ENCODE assay signal across 8 cellular contexts in genomic region chr16:15857779-15858560, GRCh38. TPM values are rescaled to one million over a fixed set of nuclear protein-coding genes. Genes with fewer than 3 reads are reported as not detected.
DNase-seq lines count a peak whose midpoint lies in the region; ATAC-seq, FAIRE-seq and TF ChIP-seq lines count a peak whose summit lies in the region.

No MANE protein-coding gene starts in this region.

- H3K9me3 Mint-ChIP-seq in T-cell (no peaks in the 10 kb centered on the region), osteocyte (ENCODE audit: unreplicated experiment) (no peaks in the 10 kb centered on the region)

- peaks cover 2% of the 10 kb centered on the region for H3K36me3 Mint-ChIP-seq in T-cell
- H3K36me3 Mint-ChIP-seq in osteocyte (ENCODE audit: unreplicated experiment) = no peaks in the 10 kb centered on the region

- FAIRE-seq in GM12892 (lab: Jason Lieb, UNC) = no peak

- peaks cover 67% of the 10 kb centered on the region for H3K27me3 ChIP-seq in foreskin keratinocyte

- TF ChIP-seq POLR2A in GM12892 (IDR thresholded peaks at IDR 0.05; ENCODE audit: low read depth, low read length) = no peak

- POLR2A ChIA-PET in T-cell (lab: Charles Lee) = no interaction called here

- H3K4me3 Mint-ChIP-seq in T-cell = peak overlapping the region in 2 of 3 donors; percentile 2 to 68
- peak overlapping the region; percentile 81 for H3K4me3 Mint-ChIP-seq in osteocyte (ENCODE audit: unreplicated experiment)

- TF ChIP-seq CTCF in foreskin keratinocyte (conservative IDR thresholded peaks at IDR 0.05) (no peak), osteocyte (IDR thresholded peaks at IDR 0.05) (no peak)

- no peak overlapping the region for H3K27ac Mint-ChIP-seq in T-cell
- H3K27ac Mint-ChIP-seq in osteocyte (ENCODE audit: unreplicated experiment) = peak overlapping the region; percentile 33

- H3K27me3 Mint-ChIP-seq in T-cell (peaks cover 21 to 40% of the 10 kb centered on the region in 2 donors), osteocyte (ENCODE audit: unreplicated experiment) (peaks cover 38% of the 10 kb centered on the region)

- H3K4me1 ChIP-seq in foreskin keratinocyte = no peaks in the 10 kb centered on the region

- H3K4me1 Mint-ChIP-seq in T-cell = peaks cover 7 to 9% (median 8%) of the 10 kb centered on the region in 3 donors
- peaks cover 11% of the 10 kb centered on the region for H3K4me1 Mint-ChIP-seq in osteocyte (ENCODE audit: unreplicated experiment)

- H3K27ac ChIP-seq in foreskin keratinocyte = no peak overlapping the region

- CTCF ChIA-PET in T-cell (lab: Charles Lee) = interaction anchor here in 1 of 2 donors (0.6 kb wide), 1 partner anchor 236 kb away, joined by 11 read pairs; no protein-coding TSS in a partner anchor

- peak; percentile 79 for DNase-seq in EH (ENCODE audit: low read depth)
- peak in 2 of 34 experiments; percentile 3 for DNase-seq in T-cell
- peak in 1 of 2 donors; percentile 2 for DNase-seq in foreskin keratinocyte
- peak; percentile 85 for DNase-seq in osteocyte (ENCODE audit: extremely low spot score, unreplicated experiment)
- DNase-seq in NCI-H446 treated with DMSO at 0.1 percent for 48 hours (lab: John Stamatoyannopoulos, UW) = no peak
- no peak for DNase-seq in KG1 (lab: John Stamatoyannopoulos, UW)
- no peak for DNase-seq in effector CD4-positive, alpha-beta T cell
- no peak for DNase-seq in GM12892 (ENCODE audit: insufficient read length)

- ATAC-seq in T-cell (replicated peaks in 1 of 4) (no peak), foreskin keratinocyte (peak; percentile 51)

RNA-seq across cellular contexts. Expression of gene MYH11, which starts 1.1 kb away (rescaled TPM):
- total RNA-seq in T-cell (under 1 TPM in 3 of 5 donors, not detected in 2; 0.56 to 0.93 (median 0.66) TPM), foreskin keratinocyte (not detected in 2 replicates), osteocyte (1.9 and 2.0 TPM in 2 replicates)
- not detected in 2 replicates for polyA plus RNA-seq in foreskin keratinocyte
- polyA plus RNA-seq in GM12892 (2012; ENCODE audit: missing spikeins) = 2.6 TPM

RNA-seq across cellular contexts. Expression of gene CEP20, which starts 30.4 kb away (rescaled TPM):
- total RNA-seq in T-cell = 10 to 100 TPM; 17.2 to 25.9 (median 25.2) TPM
- 35.3 and 38.6 TPM in 2 replicates for total RNA-seq in foreskin keratinocyte
- 18.9 and 21.6 TPM in 2 replicates for polyA plus RNA-seq in foreskin keratinocyte
- total RNA-seq in osteocyte = 24.3 and 31.2 TPM in 2 replicates
- polyA plus RNA-seq in GM12892 (2012; ENCODE audit: missing spikeins) = 21.9 TPM

Comparison
In these comparisons a context has a peak if more than half of its experiments do, and no peak if none do; other contexts are left out.
1. DNase-seq: peak in EH (single experiment) and osteocyte (single experiment); none in NCI-H446 treated with DMSO at 0.1 percent for 48 hours (single experiment), KG1 (single experiment), effector CD4-positive, alpha-beta T cell (single experiment) and GM12892 (single experiment).